ENCODE assay signal across 8 cellular contexts in the genomic region with DNA sequence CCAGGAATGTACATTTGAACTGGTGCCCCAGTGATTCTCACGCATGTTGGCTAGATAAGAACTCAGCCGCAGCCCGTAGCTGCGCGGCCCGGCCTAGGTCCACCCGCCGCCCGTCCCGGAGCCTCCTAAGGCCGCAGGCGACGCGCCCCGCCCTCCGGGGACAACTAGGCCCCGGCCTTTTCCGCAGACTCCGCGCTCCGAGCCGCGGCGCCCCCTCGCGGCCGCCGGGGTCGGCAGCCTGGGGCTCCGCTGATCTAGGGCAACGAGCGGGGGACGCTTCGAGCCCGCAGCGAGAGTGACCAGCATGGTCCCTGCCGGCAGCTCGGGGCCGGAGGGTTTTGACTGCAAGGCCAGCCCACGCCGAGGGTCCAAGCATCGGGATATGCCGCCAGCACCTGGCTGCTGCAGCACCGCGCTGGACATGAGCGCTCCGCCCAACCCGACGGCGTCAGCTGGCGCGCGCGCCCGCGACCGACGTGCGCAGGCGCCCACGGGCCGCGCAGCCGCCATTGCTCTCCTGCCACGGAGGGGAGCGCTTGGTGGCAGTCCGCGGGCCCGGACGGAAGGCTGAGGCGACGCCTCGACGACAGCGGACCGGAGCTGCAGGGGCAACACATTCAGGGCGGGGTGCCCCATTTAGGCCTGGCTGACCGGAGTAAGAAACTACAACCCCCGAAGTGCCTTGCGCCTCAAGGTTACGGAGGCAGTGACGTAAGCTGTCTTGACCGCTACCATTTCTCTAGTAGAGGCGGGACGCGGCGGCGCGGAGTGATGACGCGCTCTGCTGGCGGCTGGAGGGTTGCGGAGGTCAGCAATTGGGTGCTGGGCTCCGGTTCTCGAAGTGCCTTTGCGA. TPM values are rescaled to one million over a fixed set of nuclear protein-coding genes. Genes with fewer than 3 reads are reported as not detected.
DNase-seq lines count a peak whose midpoint lies in the region; ATAC-seq and TF ChIP-seq lines count a peak whose summit lies in the region.

AP5S1 (plus strand) TSS at position 500 of the 853 bp plus-strand sequence. CDS start 1,571 bp downstream, outside the sequence.

- H3K36me3 Mint-ChIP-seq in CD4-positive, CD25-positive, alpha-beta regulatory T cell, result peaks cover 4% of the 10 kb centered on the region

- DNase-seq in CD4-positive, CD25-positive, alpha-beta regulatory T cell, result peak; percentile 91 to 95 (median 92)
- DNase-seq in NCI-H748 treated with DMSO at 0.1 percent for 48 hours (lab: John Stamatoyannopoulos, UW) (peak; percentile 97), dermis blood vessel endothelial cell (peak; percentile 98)
- peak; percentile 83 to 86 for DNase-seq in activated CD4-positive, alpha-beta T cell treated with anti-CD3 and anti-CD28 coated beads, Interleukin-2, amount 50 U/mL, for 24 hours (ENCODE audit: low read depth in 1 of 2, low spot score in 1 of 2)
- DNase-seq in stimulated activated CD4-positive, alpha-beta T cell treated with anti-CD3 and anti-CD28 coated beads, Interleukin-4, amount 100 ng/mL, for 4 hours, result peak; percentile 85 to 86

- H3K4me1 ChIP-seq in CD4-positive, CD25-positive, alpha-beta regulatory T cell (ENCODE audit: control insufficient read depth, insufficient read depth, low read length, poor library complexity, severe bottlenecking), result peaks cover 53% of the 10 kb centered on the region
- H3K4me1 ChIP-seq in liver (ENCODE audit: control insufficient read depth in 4 of 4, insufficient read depth in 4 of 4, low read length in 3 of 4), result peaks cover 0 to 21% (median 13%) of the 10 kb centered on the region in 4 donors

- no peaks in the 10 kb centered on the region for H3K9me3 ChIP-seq in CD4-positive, CD25-positive, alpha-beta regulatory T cell (ENCODE audit: control insufficient read depth in 2 of 2, low read length in 2 of 2)
- no peaks in the 10 kb centered on the region for H3K9me3 ChIP-seq in liver (ENCODE audit: control insufficient read depth in 4 of 4, low read length in 3 of 4)

- peak within 1 kb of the TSS; percentile 99 for H3K27ac ChIP-seq in CD4-positive, CD25-positive, alpha-beta regulatory T cell (ENCODE audit: insufficient read depth, low read length, poor library complexity, severe bottlenecking)
- H3K27ac ChIP-seq in liver (ENCODE audit: low read depth in 1 of 2, low read length in 2 of 2), result peak within 1 kb of the TSS; percentile 96 to 99

- under 1% methylated on average over 96 of the region's 96 CpGs for WGBS in liver

- H3K27me3 Mint-ChIP-seq in CD4-positive, CD25-positive, alpha-beta regulatory T cell, result no peaks in the 10 kb centered on the region

- TF ChIP-seq RAD21 in liver (IDR thresholded peaks at IDR 0.05), result peak; percentile 75 to 81

- no peaks in the 10 kb centered on the region for H3K27me3 ChIP-seq in CD4-positive, CD25-positive, alpha-beta regulatory T cell (ENCODE audit: control insufficient read depth, insufficient read depth, low read length)
- no peaks in the 10 kb centered on the region for H3K27me3 ChIP-seq in liver (ENCODE audit: control insufficient read depth in 4 of 4, insufficient read depth in 4 of 4, low read length in 3 of 4)

- peak within 1 kb of the TSS; percentile 83 for H3K4me3 ChIP-seq in CD4-positive, CD25-positive, alpha-beta regulatory T cell (ENCODE audit: low read depth, low read length)
- peak within 1 kb of the TSS; percentile 82 to 90 (median 84) for H3K4me3 ChIP-seq in liver (ENCODE audit: low read depth in 1 of 3, low read length in 3 of 3)

- H3K4me1 Mint-ChIP-seq in CD4-positive, CD25-positive, alpha-beta regulatory T cell, result peaks cover 16 to 66% (median 40%) of the 10 kb centered on the region in 4 donors

- peak within 1 kb of the TSS; percentile 97 to 98 (median 98) for H3K27ac Mint-ChIP-seq in CD4-positive, CD25-positive, alpha-beta regulatory T cell

- H3K9ac ChIP-seq in liver (ENCODE audit: low read depth in 1 of 2, low read length in 2 of 2), result peak within 1 kb of the TSS; percentile 66 to 99

- H3K4me3 Mint-ChIP-seq in CD4-positive, CD25-positive, alpha-beta regulatory T cell, result peak within 1 kb of the TSS; percentile 91 to 99 (median 95)

- H3K9me3 Mint-ChIP-seq in CD4-positive, CD25-positive, alpha-beta regulatory T cell, result no peaks in the 10 kb centered on the region

- peaks cover 20% of the 10 kb centered on the region for H3K36me3 ChIP-seq in CD4-positive, CD25-positive, alpha-beta regulatory T cell (ENCODE audit: control insufficient read depth, insufficient read depth, low read length)
- H3K36me3 ChIP-seq in liver (ENCODE audit: control insufficient read depth in 4 of 4, insufficient read depth in 3 of 4, low read depth in 1 of 4, low read length in 3 of 4), result peaks cover 3 to 28% (median 15%) of the 10 kb centered on the region in 4 donors

- peak; percentile 93 for TF ChIP-seq CTCF in liver (IDR thresholded peaks at IDR 0.05; ENCODE audit: low read depth, low read length, missing input control)

- ATAC-seq in CD4-positive, CD25-positive, alpha-beta regulatory T cell (ENCODE audit: low read depth in 2 of 2), result peak; percentile 79 to 85
- ATAC-seq in GM19395 (IDR thresholded peaks at IDR 0.05; ENCODE audit: unreplicated experiment) (peak; percentile 84), HG03565 (IDR thresholded peaks at IDR 0.05; ENCODE audit: unreplicated experiment) (peak; percentile 73)

TF ChIP-seq in liver, 16 proteins besides CTCF, POLR2A, EP300 and RAD21:
- TF ChIP-seq YY1 (IDR thresholded peaks at IDR 0.05) (peak; percentile 97), SP1 (IDR thresholded peaks at IDR 0.05) (peak; percentile 63), FOXA1 (IDR thresholded peaks at IDR 0.05) (no peak), RXRA (IDR thresholded peaks at IDR 0.05) (peak; percentile 79 to 87), JUND (IDR thresholded peaks at IDR 0.05) (peak; percentile 74 to 75), HNF4A (conservative IDR thresholded peaks at IDR 0.05) (no peak), GABPA (IDR thresholded peaks at IDR 0.05 in 1 of 2, conservative IDR thresholded peaks at IDR 0.05 in 1 of 2) (peak in 1 of 2 donors; percentile 33), NR2F2 (IDR thresholded peaks at IDR 0.05) (peak; percentile 90), TAF1 (conservative IDR thresholded peaks at IDR 0.05) (no peak)
- TF ChIP-seq, protein P1, sequence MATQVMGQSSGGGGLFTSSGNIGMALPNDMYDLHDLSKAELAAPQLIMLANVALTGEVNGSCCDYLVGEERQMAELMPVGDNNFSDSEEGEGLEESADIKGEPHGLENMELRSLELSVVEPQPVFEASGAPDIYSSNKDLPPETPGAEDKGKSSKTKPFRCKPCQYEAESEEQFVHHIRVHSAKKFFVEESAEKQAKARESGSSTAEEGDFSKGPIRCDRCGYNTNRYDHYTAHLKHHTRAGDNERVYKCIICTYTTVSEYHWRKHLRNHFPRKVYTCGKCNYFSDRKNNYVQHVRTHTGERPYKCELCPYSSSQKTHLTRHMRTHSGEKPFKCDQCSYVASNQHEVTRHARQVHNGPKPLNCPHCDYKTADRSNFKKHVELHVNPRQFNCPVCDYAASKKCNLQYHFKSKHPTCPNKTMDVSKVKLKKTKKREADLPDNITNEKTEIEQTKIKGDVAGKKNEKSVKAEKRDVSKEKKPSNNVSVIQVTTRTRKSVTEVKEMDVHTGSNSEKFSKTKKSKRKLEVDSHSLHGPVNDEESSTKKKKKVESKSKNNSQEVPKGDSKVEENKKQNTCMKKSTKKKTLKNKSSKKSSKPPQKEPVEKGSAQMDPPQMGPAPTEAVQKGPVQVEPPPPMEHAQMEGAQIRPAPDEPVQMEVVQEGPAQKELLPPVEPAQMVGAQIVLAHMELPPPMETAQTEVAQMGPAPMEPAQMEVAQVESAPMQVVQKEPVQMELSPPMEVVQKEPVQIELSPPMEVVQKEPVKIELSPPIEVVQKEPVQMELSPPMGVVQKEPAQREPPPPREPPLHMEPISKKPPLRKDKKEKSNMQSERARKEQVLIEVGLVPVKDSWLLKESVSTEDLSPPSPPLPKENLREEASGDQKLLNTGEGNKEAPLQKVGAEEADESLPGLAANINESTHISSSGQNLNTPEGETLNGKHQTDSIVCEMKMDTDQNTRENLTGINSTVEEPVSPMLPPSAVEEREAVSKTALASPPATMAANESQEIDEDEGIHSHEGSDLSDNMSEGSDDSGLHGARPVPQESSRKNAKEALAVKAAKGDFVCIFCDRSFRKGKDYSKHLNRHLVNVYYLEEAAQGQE (IDR thresholded peaks at IDR 0.05), result peak; percentile 33
- TF ChIP-seq, protein P2, sequence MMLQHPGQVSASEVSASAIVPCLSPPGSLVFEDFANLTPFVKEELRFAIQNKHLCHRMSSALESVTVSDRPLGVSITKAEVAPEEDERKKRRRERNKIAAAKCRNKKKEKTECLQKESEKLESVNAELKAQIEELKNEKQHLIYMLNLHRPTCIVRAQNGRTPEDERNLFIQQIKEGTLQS (IDR thresholded peaks at IDR 0.05), result peak; percentile 61
- TF ChIP-seq, protein P3, sequence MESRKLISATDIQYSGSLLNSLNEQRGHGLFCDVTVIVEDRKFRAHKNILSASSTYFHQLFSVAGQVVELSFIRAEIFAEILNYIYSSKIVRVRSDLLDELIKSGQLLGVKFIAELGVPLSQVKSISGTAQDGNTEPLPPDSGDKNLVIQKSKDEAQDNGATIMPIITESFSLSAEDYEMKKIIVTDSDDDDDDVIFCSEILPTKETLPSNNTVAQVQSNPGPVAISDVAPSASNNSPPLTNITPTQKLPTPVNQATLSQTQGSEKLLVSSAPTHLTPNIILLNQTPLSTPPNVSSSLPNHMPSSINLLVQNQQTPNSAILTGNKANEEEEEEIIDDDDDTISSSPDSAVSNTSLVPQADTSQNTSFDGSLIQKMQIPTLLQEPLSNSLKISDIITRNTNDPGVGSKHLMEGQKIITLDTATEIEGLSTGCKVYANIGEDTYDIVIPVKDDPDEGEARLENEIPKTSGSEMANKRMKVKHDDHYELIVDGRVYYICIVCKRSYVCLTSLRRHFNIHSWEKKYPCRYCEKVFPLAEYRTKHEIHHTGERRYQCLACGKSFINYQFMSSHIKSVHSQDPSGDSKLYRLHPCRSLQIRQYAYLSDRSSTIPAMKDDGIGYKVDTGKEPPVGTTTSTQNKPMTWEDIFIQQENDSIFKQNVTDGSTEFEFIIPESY (IDR thresholded peaks at IDR 0.05), result peak; percentile 93

RNA-seq across cellular contexts. Expression of gene AP5S1, which starts in this region (rescaled TPM):
- 10.5 TPM for total RNA-seq in CD4-positive, CD25-positive, alpha-beta regulatory T cell
- polyA plus RNA-seq in CD4-positive, CD25-positive, alpha-beta regulatory T cell, result 10 to 100 TPM; 18.7 to 22.2 (median 20.4) TPM
- total RNA-seq in dermis blood vessel endothelial cell (22.3 and 31.6 TPM in 2 replicates), liver (10 to 100 TPM in 1 of 2 donors, 1 to 10 TPM in 1; 9.2 to 14.5 TPM)
- 10 to 100 TPM in 1 of 2 donors, 1 to 10 TPM in 1; 9.1 to 13.1 TPM for polyA plus RNA-seq in liver

Comparison
In these comparisons a context has a peak if more than half of its experiments do, and no peak if none do; other contexts are left out.
1. Peak in every context shown above with its lines: DNase-seq, ATAC-seq, H3K4me3 ChIP-seq and H3K27ac ChIP-seq.